In the genomic region with DNA sequence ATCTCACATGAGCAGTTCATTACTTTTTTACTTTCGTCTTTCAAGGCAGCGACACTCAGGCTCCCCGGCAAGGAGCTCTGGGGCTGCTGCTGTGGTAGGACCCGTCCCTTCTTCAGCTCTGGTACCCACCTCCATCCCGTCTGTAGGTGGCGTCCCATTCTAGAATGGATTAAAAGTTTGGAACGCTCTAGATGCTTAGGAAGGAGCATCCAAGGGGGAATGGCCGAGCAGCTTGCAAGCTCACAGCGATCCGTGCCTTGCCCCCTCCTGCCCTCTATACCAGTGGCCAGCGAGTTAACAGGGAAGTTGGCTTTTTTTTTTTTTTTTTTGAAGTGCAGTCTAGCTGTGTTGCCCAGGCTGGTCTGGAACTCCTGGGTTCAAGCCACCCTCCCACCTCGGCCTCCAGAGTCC, we compare ENCODE assay signal across 1 cellular context.
TF ChIP-seq lines count a peak whose summit lies in the region.

No MANE protein-coding gene starts in this region.

TF ChIP-seq in GM23338, 12 proteins besides CTCF, POLR2A, EP300 and RAD21 (continued from another document):
- TF ChIP-seq, protein P1, sequence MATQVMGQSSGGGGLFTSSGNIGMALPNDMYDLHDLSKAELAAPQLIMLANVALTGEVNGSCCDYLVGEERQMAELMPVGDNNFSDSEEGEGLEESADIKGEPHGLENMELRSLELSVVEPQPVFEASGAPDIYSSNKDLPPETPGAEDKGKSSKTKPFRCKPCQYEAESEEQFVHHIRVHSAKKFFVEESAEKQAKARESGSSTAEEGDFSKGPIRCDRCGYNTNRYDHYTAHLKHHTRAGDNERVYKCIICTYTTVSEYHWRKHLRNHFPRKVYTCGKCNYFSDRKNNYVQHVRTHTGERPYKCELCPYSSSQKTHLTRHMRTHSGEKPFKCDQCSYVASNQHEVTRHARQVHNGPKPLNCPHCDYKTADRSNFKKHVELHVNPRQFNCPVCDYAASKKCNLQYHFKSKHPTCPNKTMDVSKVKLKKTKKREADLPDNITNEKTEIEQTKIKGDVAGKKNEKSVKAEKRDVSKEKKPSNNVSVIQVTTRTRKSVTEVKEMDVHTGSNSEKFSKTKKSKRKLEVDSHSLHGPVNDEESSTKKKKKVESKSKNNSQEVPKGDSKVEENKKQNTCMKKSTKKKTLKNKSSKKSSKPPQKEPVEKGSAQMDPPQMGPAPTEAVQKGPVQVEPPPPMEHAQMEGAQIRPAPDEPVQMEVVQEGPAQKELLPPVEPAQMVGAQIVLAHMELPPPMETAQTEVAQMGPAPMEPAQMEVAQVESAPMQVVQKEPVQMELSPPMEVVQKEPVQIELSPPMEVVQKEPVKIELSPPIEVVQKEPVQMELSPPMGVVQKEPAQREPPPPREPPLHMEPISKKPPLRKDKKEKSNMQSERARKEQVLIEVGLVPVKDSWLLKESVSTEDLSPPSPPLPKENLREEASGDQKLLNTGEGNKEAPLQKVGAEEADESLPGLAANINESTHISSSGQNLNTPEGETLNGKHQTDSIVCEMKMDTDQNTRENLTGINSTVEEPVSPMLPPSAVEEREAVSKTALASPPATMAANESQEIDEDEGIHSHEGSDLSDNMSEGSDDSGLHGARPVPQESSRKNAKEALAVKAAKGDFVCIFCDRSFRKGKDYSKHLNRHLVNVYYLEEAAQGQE (IDR thresholded peaks at IDR 0.05; ENCODE audit: unreplicated experiment) = no peak
- TF ChIP-seq JUNB (IDR thresholded peaks at IDR 0.05; ENCODE audit: unreplicated experiment) = no peak
- TF ChIP-seq EZH2 (IDR thresholded peaks at IDR 0.05; ENCODE audit: low read depth, unreplicated experiment) = no peak
- TF ChIP-seq EZH2phosphoT487 (IDR thresholded peaks at IDR 0.05; ENCODE audit: unreplicated experiment) = no peak
- TF ChIP-seq, protein P2, sequence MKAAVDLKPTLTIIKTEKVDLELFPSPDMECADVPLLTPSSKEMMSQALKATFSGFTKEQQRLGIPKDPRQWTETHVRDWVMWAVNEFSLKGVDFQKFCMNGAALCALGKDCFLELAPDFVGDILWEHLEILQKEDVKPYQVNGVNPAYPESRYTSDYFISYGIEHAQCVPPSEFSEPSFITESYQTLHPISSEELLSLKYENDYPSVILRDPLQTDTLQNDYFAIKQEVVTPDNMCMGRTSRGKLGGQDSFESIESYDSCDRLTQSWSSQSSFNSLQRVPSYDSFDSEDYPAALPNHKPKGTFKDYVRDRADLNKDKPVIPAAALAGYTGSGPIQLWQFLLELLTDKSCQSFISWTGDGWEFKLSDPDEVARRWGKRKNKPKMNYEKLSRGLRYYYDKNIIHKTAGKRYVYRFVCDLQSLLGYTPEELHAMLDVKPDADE (IDR thresholded peaks at IDR 0.05) = no peak
- TF ChIP-seq NANOG (IDR thresholded peaks at IDR 0.05; ENCODE audit: borderline replicate concordance) = no peak
- TF ChIP-seq STAT1 (IDR thresholded peaks at IDR 0.05; ENCODE audit: unreplicated experiment) = no peak
